ENCODE assay signal across 8 cellular contexts in genomic region chr1:85992756-85993155, GRCh38.
DNase-seq lines count a peak whose midpoint lies in the region; ATAC-seq, FAIRE-seq and TF ChIP-seq lines count a peak whose summit lies in the region.

No MANE protein-coding gene starts in this region.

- ATAC-seq in GM21526 (IDR thresholded peaks at IDR 0.05; ENCODE audit: low FRiP score, unreplicated experiment) (peak; percentile 53), HG03575 (IDR thresholded peaks at IDR 0.05; ENCODE audit: extremely low read depth, insufficient number of reproducible peaks, low FRiP score, unreplicated experiment) (peak; percentile 73)

- no peaks in the 10 kb centered on the region for H3K4me1 Mint-ChIP-seq in Calu3 (ENCODE audit: low read depth, unreplicated experiment)

- H3K4me3 Mint-ChIP-seq in Calu3 (ENCODE audit: low read depth, unreplicated experiment), result no peak overlapping the region

- no peak for TF ChIP-seq CTCF in Calu3 (IDR thresholded peaks at IDR 0.05; ENCODE audit: unreplicated experiment)

- H3K36me3 Mint-ChIP-seq in Calu3 (ENCODE audit: insufficient read depth, unreplicated experiment), result no peaks in the 10 kb centered on the region

- BruUV-seq in Calu3 (replicated peaks; lab: Mats Ljungman, UMichigan), result no TSS peak

- H3K9me3 Mint-ChIP-seq in Calu3 (ENCODE audit: low read depth, unreplicated experiment), result no peaks in the 10 kb centered on the region

- H3K27ac Mint-ChIP-seq in Calu3 (ENCODE audit: unreplicated experiment), result no peak overlapping the region

- intact Hi-C loops in Calu3 (cut with micrococcal nuclease; ENCODE audit: unreplicated experiment), result no loop called here

- no peaks in the 10 kb centered on the region for H3K27me3 Mint-ChIP-seq in Calu3 (ENCODE audit: unreplicated experiment)

- DNase-seq in Caki2 (ENCODE audit: low read depth), result peak; percentile 8
- DNase-seq in Calu3, result no peak
- no peak for DNase-seq in cerebellar cortex (ENCODE audit: low spot score)
- no peak for DNase-seq in COR-L47 (lab: John Stamatoyannopoulos, UW)
- no peak for DNase-seq in activated CD4-positive, alpha-beta T cell treated with anti-CD3 and anti-CD28 coated beads for 4 hours

- peak; percentile 97 for FAIRE-seq in endometrium (lab: Jason Lieb, UNC)

- CTCF ChIA-PET in Calu3 (lab: Charles Lee), result no interaction called here

- in situ Hi-C loops in Caki2 (cut with HindIII; ENCODE audit: low pct_unique_long_range_greater_than_20kb, low sequenced_read_pairs), result no loop called here
